In the genomic region with DNA sequence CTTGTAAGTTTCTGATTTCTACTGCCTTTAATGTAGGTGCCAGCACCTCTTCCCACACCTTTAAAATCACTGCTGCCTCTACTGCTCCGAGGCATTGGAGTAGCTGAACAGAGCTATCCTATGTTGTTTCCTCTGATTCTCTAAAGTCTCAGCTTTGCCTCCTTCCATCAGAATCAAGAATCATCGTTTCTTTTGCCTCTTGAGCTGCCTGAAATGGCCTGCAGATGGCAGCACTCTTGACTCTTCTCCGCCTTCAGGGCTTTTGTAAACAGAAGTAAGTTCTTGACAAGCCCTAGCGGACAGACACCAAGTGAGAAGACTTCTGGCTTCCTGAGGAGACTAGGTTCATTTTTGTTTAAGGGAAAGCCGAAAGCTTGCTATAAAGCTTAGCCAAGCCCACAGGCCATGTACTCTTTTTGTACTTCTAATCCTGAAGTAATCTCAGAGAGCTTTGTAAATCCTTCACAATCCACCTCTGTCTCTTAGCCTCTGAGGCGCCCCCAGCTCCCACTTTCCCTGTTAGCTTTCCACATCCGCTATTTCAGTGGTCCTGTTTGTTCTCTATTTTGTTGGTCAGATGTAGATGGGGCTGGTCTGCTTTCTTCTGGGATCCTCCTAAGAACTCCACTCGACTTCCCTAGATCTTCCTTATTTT, we compare ENCODE assay signal across 1 cellular context.
TF ChIP-seq lines count a peak whose summit lies in the region.

No MANE protein-coding gene starts in this region.

TF ChIP-seq in HepG2, 621 proteins besides CTCF, POLR2A, EP300 and RAD21 (continued from another document and continues in another):
- TF ChIP-seq, protein P1, sequence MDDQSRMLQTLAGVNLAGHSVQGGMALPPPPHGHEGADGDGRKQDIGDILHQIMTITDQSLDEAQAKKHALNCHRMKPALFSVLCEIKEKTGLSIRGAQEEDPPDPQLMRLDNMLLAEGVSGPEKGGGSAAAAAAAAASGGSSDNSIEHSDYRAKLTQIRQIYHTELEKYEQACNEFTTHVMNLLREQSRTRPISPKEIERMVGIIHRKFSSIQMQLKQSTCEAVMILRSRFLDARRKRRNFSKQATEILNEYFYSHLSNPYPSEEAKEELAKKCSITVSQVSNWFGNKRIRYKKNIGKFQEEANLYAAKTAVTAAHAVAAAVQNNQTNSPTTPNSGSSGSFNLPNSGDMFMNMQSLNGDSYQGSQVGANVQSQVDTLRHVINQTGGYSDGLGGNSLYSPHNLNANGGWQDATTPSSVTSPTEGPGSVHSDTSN (CRISPR knock-in tag; IDR thresholded peaks at IDR 0.05; ENCODE audit: borderline replicate concordance): no peak
- TF ChIP-seq SKI (IDR thresholded peaks at IDR 0.05; ENCODE audit: partially characterized antibody) (no peak), CERS6 (CRISPR knock-in tag; IDR thresholded peaks at IDR 0.05) (no peak), ZNF724P (CRISPR knock-in tag; IDR thresholded peaks at IDR 0.05; ENCODE audit: borderline replicate concordance) (no peak), HINFP (CRISPR knock-in tag; IDR thresholded peaks at IDR 0.05; ENCODE audit: low read depth) (no peak), ZBTB42 (CRISPR knock-in tag; IDR thresholded peaks at IDR 0.05) (no peak), ZBTB4 (CRISPR knock-in tag; IDR thresholded peaks at IDR 0.05; ENCODE audit: borderline replicate concordance) (no peak), HOXA7 (CRISPR knock-in tag; IDR thresholded peaks at IDR 0.05) (no peak), TAF15 (IDR thresholded peaks at IDR 0.05; ENCODE audit: low read depth, low read length, poor library complexity, severe bottlenecking) (no peak), IRF2 (CRISPR knock-in tag; IDR thresholded peaks at IDR 0.05) (peak; percentile 48; the same call in 1 of the 2 replicates), EZH2 (conservative IDR thresholded peaks at IDR 0.05; ENCODE audit: low read depth, low read length) (no peak), GATAD2A (CRISPR knock-in tag; IDR thresholded peaks at IDR 0.05) (no peak), YEATS2 (CRISPR knock-in tag; IDR thresholded peaks at IDR 0.05; ENCODE audit: borderline replicate concordance) (no peak; the same call in 1 of the 2 replicates), SMARCC2 (IDR thresholded peaks at IDR 0.05) (no peak), GTF2F1 (IDR thresholded peaks at IDR 0.05; ENCODE audit: low read length) (no peak), IKZF1 (IDR thresholded peaks at IDR 0.05) (no peak), JARID2 (CRISPR knock-in tag; IDR thresholded peaks at IDR 0.05; ENCODE audit: insufficient replicate concordance) (no peak), GATAD1 (CRISPR knock-in tag; IDR thresholded peaks at IDR 0.05) (no peak), ZNF44 (CRISPR knock-in tag; IDR thresholded peaks at IDR 0.05) (no peak), ZBTB38 (CRISPR knock-in tag; IDR thresholded peaks at IDR 0.05) (peak; percentile 45; the same call in 1 of the 2 replicates), KLF13 (CRISPR knock-in tag; IDR thresholded peaks at IDR 0.05) (no peak), GTF3A (CRISPR knock-in tag; conservative IDR thresholded peaks at IDR 0.05) (no peak), ZNF576 (CRISPR knock-in tag; IDR thresholded peaks at IDR 0.05) (no peak), FOSL1 (CRISPR knock-in tag; IDR thresholded peaks at IDR 0.05; ENCODE audit: borderline replicate concordance) (no peak), ZNF101 (CRISPR knock-in tag; IDR thresholded peaks at IDR 0.05; ENCODE audit: borderline replicate concordance, low read depth) (no peak), NR2C2 (CRISPR knock-in tag; IDR thresholded peaks at IDR 0.05; ENCODE audit: borderline replicate concordance) (no peak), CSRNP1 (CRISPR knock-in tag; IDR thresholded peaks at IDR 0.05) (no peak), MAF1 (CRISPR knock-in tag; IDR thresholded peaks at IDR 0.05; ENCODE audit: borderline replicate concordance) (no peak), HMGXB3 (CRISPR knock-in tag; IDR thresholded peaks at IDR 0.05; ENCODE audit: borderline replicate concordance) (peak; percentile 21; the same call in 1 of the 2 replicates), RBM22 (optimal IDR thresholded peaks at IDR 0.05; ENCODE audit: low read length) (no peak), HHEX (CRISPR knock-in tag; IDR thresholded peaks at IDR 0.05) (no peak)
- TF ChIP-seq, protein P2, sequence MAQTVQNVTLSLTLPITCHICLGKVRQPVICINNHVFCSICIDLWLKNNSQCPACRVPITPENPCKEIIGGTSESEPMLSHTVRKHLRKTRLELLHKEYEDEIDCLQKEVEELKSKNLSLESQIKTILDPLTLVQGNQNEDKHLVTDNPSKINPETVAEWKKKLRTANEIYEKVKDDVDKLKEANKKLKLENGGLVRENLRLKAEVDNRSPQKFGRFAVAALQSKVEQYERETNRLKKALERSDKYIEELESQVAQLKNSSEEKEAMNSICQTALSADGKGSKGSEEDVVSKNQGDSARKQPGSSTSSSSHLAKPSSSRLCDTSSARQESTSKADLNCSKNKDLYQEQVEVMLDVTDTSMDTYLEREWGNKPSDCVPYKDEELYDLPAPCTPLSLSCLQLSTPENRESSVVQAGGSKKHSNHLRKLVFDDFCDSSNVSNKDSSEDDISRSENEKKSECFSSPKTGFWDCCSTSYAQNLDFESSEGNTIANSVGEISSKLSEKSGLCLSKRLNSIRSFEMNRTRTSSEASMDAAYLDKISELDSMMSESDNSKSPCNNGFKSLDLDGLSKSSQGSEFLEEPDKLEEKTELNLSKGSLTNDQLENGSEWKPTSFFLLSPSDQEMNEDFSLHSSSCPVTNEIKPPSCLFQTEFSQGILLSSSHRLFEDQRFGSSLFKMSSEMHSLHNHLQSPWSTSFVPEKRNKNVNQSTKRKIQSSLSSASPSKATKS (CRISPR knock-in tag; IDR thresholded peaks at IDR 0.05): no peak
- TF ChIP-seq, protein P3, sequence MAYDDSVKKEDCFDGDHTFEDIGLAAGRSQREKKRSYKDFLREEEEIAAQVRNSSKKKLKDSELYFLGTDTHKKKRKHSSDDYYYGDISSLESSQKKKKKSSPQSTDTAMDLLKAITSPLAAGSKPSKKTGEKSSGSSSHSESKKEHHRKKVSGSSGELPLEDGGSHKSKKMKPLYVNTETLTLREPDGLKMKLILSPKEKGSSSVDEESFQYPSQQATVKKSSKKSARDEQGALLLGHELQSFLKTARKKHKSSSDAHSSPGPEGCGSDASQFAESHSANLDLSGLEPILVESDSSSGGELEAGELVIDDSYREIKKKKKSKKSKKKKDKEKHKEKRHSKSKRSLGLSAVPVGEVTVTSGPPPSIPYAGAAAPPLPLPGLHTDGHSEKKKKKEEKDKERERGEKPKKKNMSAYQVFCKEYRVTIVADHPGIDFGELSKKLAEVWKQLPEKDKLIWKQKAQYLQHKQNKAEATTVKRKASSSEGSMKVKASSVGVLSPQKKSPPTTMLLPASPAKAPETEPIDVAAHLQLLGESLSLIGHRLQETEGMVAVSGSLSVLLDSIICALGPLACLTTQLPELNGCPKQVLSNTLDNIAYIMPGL (CRISPR knock-in tag; IDR thresholded peaks at IDR 0.05; ENCODE audit: borderline replicate concordance in 1 of 2, low read depth in 1 of 2): peak; percentile 61 to 64; a peak in 3 of 4 replicates
- TF ChIP-seq, protein P4, sequence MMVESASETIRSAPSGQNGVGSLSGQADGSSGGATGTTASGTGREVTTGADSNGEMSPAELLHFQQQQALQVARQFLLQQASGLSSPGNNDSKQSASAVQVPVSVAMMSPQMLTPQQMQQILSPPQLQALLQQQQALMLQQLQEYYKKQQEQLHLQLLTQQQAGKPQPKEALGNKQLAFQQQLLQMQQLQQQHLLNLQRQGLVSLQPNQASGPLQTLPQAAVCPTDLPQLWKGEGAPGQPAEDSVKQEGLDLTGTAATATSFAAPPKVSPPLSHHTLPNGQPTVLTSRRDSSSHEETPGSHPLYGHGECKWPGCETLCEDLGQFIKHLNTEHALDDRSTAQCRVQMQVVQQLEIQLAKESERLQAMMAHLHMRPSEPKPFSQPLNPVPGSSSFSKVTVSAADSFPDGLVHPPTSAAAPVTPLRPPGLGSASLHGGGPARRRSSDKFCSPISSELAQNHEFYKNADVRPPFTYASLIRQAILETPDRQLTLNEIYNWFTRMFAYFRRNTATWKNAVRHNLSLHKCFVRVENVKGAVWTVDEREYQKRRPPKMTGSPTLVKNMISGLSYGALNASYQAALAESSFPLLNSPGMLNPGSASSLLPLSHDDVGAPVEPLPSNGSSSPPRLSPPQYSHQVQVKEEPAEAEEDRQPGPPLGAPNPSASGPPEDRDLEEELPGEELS (CRISPR knock-in tag; IDR thresholded peaks at IDR 0.05): no peak
- TF ChIP-seq, protein P5, sequence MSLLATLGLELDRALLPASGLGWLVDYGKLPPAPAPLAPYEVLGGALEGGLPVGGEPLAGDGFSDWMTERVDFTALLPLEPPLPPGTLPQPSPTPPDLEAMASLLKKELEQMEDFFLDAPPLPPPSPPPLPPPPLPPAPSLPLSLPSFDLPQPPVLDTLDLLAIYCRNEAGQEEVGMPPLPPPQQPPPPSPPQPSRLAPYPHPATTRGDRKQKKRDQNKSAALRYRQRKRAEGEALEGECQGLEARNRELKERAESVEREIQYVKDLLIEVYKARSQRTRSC (CRISPR knock-in tag; IDR thresholded peaks at IDR 0.05; ENCODE audit: low read depth): no peak
